Comparison of ENCODE assay signal across 20 cellular contexts in genomic region chr6:115444079-115444478, GRCh38.
DNase-seq lines count a peak whose midpoint lies in the region; ATAC-seq and TF ChIP-seq lines count a peak whose summit lies in the region.
"Had no signal": no experiment of that assay in that cellular context is flagged by ENCODE, and none has a peak within 500 bp of the region (broad histone marks: within the 10 kb centered on the region; RNA-seq: fewer than 3 reads in every experiment).

No MANE protein-coding gene starts in this region.

- no peak overlapping the region for H3K4me2 ChIP-seq in SK-N-SH
- H3K4me2 ChIP-seq in smooth muscle cell = no peak overlapping the region
- H3K4me2 ChIP-seq: A549, GM23338 had no signal

- DNase-seq in SK-N-SH (peak; percentile 29), left kidney (ENCODE audit: low read depth, low spot score) (peak; percentile 2), smooth muscle cell (lab: John Stamatoyannopoulos, UW; ENCODE audit: unreplicated experiment) (no peak), NCI-H1930 (lab: John Stamatoyannopoulos, UW) (no peak), superior temporal gyrus (ENCODE audit: extremely low spot score) (no peak)
- DNase-seq: 8988T; ACHN; AML-193; C1 segment of cervical spinal cord; Calu3; CD4-positive, alpha-beta memory T cell; COR-L47; DMS53; DMS79 treated with DMSO at 0.1 percent for 48 hours; GF-D8; H9 had no signal

- H2AFZ ChIP-seq in SK-N-SH (ENCODE audit: low read depth) (no peak overlapping the region), smooth muscle cell (ENCODE audit: low read depth) (peak overlapping the region; percentile 49)
- H2AFZ ChIP-seq: GM23338 had no signal

- H4K20me1 ChIP-seq in SK-N-SH (ENCODE audit: insufficient read depth) (no peaks in the 10 kb centered on the region), smooth muscle cell (ENCODE audit: low read depth) (no peaks in the 10 kb centered on the region)

- H3K9me2 ChIP-seq in SK-N-SH = peaks cover 3% of the 10 kb centered on the region; the same call in 1 of the 2 replicates

- H3K9me3 ChIP-seq in SK-N-SH = no peaks in the 10 kb centered on the region
- no peaks in the 10 kb centered on the region for H3K9me3 ChIP-seq in smooth muscle cell (replicated peaks; ENCODE audit: low read depth)
- H3K9me3 ChIP-seq: A549 had no signal

- H3F3A ChIP-seq in SK-N-SH (replicated peaks; ENCODE audit: insufficient read depth) = no peaks in the 10 kb centered on the region
- no peaks in the 10 kb centered on the region for H3F3A ChIP-seq in smooth muscle cell (ENCODE audit: low read depth)

- no peak for TF ChIP-seq CTCF in SK-N-SH (IDR thresholded peaks at IDR 0.05)
- no peak for TF ChIP-seq CTCF in smooth muscle cell (IDR thresholded peaks at IDR 0.05; ENCODE audit: borderline replicate concordance, insufficient read depth, poor library complexity, severe bottlenecking)

- no peak overlapping the region for H3K4me3 ChIP-seq in SK-N-SH (ENCODE audit: low read depth in 2 of 2, low read length in 1 of 2)
- H3K4me3 ChIP-seq in smooth muscle cell = no peak overlapping the region
- H3K4me3 ChIP-seq: A549, GM23338 had no signal

- H3K79me2 ChIP-seq in SK-N-SH (ENCODE audit: insufficient read depth) (no peaks in the 10 kb centered on the region), smooth muscle cell (ENCODE audit: low read depth) (no peaks in the 10 kb centered on the region)

- H3K9ac ChIP-seq in SK-N-SH = no peak overlapping the region
- no peak overlapping the region for H3K9ac ChIP-seq in smooth muscle cell (ENCODE audit: low read depth)

- H3K27me3 ChIP-seq in SK-N-SH (ENCODE audit: insufficient read depth) (no peaks in the 10 kb centered on the region), smooth muscle cell (ENCODE audit: low read depth) (no peaks in the 10 kb centered on the region)

- TF ChIP-seq RAD21 in SK-N-SH (IDR thresholded peaks at IDR 0.05; ENCODE audit: low read length) = no peak

- POLR2A ChIA-PET in SK-N-SH (lab: Yijun Ruan, JAX) = no interaction called here

- no peaks in the 10 kb centered on the region for H3K36me3 ChIP-seq in SK-N-SH (replicated peaks in 1 of 2; ENCODE audit: control insufficient read depth in 1 of 2, insufficient read depth in 2 of 2, low read length in 1 of 2)
- H3K36me3 ChIP-seq in smooth muscle cell (ENCODE audit: low read depth) = no peaks in the 10 kb centered on the region

- CTCF ChIA-PET in SK-N-SH (lab: Yijun Ruan, JAX) = no interaction called here

- no peak for ATAC-seq in SK-N-SH treated with all-trans-retinoic acid at 6 μM for 48 hours
- ATAC-seq: A549, GM23338, HCT116 had no signal

- no peak; a peak in 1 of 4 replicates for TF ChIP-seq EP300 in SK-N-SH (IDR thresholded peaks at IDR 0.05; ENCODE audit: borderline replicate concordance in 1 of 2, low read depth in 1 of 2, low read length in 1 of 2)

- H3K27ac ChIP-seq in SK-N-SH (ENCODE audit: low read depth in 2 of 2, low read length in 1 of 2) (peak overlapping the region in 1 of 2 experiments; percentile 58; a peak in 2 of 4 replicates), smooth muscle cell (ENCODE audit: low read depth) (no peak overlapping the region)
- H3K27ac ChIP-seq: A549 had no signal

- WGBS in SK-N-SH (ENCODE audit: low lambda C conversion rate) = 14% methylated on average over 1 of the region's 1 CpG
- 97% methylated on average over 1 of the region's 1 CpG for WGBS in smooth muscle cell (ENCODE audit: low lambda C conversion rate)

- H3K4me1 ChIP-seq in SK-N-SH (ENCODE audit: control insufficient read depth in 1 of 2, insufficient read depth in 2 of 2, low read depth in 1 of 2, low read length in 1 of 2) (peaks cover 0 to 4% of the 10 kb centered on the region in 2 experiments; a peak in 1 of 4 replicates), smooth muscle cell (ENCODE audit: low read depth) (no peaks in the 10 kb centered on the region)
- H3K4me1 ChIP-seq: A549 had no signal

TF ChIP-seq in SK-N-SH, 30 proteins besides CTCF, POLR2A, EP300 and RAD21:
- TF ChIP-seq GATA2 (CRISPR knock-in tag; IDR thresholded peaks at IDR 0.05) (peak; percentile 77), TCF12 (IDR thresholded peaks at IDR 0.05) (no peak)

TF ChIP-seq in SK-N-SH treated with all-trans-retinoic acid at 6 μM for 48 hours, 23 proteins besides CTCF, POLR2A, EP300 and RAD21:
- TF ChIP-seq CSDC2 (CRISPR knock-in tag; IDR thresholded peaks at IDR 0.05) (no peak), ZNF8 (CRISPR knock-in tag; IDR thresholded peaks at IDR 0.05) (no peak), ESRRG (CRISPR knock-in tag; IDR thresholded peaks at IDR 0.05) (no peak), CREB5 (CRISPR knock-in tag; IDR thresholded peaks at IDR 0.05; ENCODE audit: low read depth) (no peak), TOX (CRISPR knock-in tag; IDR thresholded peaks at IDR 0.05; ENCODE audit: borderline replicate concordance) (no peak)
TF ChIP-seq in SK-N-SH treated with all-trans-retinoic acid at 6 μM for 48 hours: peak in this region for 0.

Comparison
In these comparisons a context has a peak if more than half of its experiments do, and no peak if none do; other contexts are left out.
1. DNase-seq: peak in SK-N-SH (single experiment) and left kidney (single experiment); none in smooth muscle cell (single experiment), NCI-H1930 (0 of 2) and superior temporal gyrus (single experiment).